In the genomic region with DNA sequence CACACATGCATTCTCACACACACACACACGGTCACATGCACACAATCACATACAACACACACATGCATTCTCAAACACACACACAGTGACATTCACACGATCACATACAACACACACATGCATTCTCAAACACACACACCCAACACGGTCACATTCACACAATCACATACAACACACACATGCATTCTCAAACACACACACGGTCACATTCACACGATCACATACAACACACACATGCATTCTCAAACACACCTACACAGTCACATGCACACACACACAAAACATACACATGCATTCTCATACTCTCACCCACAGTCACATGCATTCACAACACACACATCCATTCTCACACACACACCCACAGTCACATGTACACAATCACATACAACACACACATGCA, we compare ENCODE assay signal across 1 cellular context.
TF ChIP-seq lines count a peak whose summit lies in the region.

No MANE protein-coding gene starts in this region.

TF ChIP-seq in HepG2, 621 proteins besides CTCF, POLR2A, EP300 and RAD21 (continued from another document):
- TF ChIP-seq, protein P1, sequence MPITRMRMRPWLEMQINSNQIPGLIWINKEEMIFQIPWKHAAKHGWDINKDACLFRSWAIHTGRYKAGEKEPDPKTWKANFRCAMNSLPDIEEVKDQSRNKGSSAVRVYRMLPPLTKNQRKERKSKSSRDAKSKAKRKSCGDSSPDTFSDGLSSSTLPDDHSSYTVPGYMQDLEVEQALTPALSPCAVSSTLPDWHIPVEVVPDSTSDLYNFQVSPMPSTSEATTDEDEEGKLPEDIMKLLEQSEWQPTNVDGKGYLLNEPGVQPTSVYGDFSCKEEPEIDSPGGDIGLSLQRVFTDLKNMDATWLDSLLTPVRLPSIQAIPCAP (CRISPR knock-in tag; IDR thresholded peaks at IDR 0.05; ENCODE audit: low read depth) = no peak
- peak; percentile 20; the same call in 1 of the 2 replicates for TF ChIP-seq RAD51 (IDR thresholded peaks at IDR 0.05; ENCODE audit: borderline replicate concordance)
